ENCODE assay signal across 21 cellular contexts in genomic region chr3:64003589-64003988, GRCh38. TPM values are rescaled to one million over a fixed set of nuclear protein-coding genes. Genes with fewer than 3 reads are reported as not detected.
DNase-seq lines count a peak whose midpoint lies in the region; ATAC-seq and TF ChIP-seq lines count a peak whose summit lies in the region.
"Had no signal": no experiment of that assay in that cellular context is flagged by ENCODE, and none has a peak within 500 bp of the region (broad histone marks: within the 10 kb centered on the region; RNA-seq: fewer than 3 reads in every experiment).

No MANE protein-coding gene starts in this region.

- H3K4me3 Mint-ChIP-seq in activated naive CD4-positive, alpha-beta T cell treated with anti-CD3 and anti-CD28 coated beads for 36 hours: no peak overlapping the region
- H3K4me3 Mint-ChIP-seq in CD8-positive, alpha-beta T cell: no peak overlapping the region
- H3K4me3 Mint-ChIP-seq in activated CD8-positive, alpha-beta memory T cell treated with anti-CD3 and anti-CD28 coated beads, Interleukin-2, amount 10 ng/mL, durations not matched to agents 7 days and 5 days: no peak overlapping the region
- H3K4me3 Mint-ChIP-seq: CD14-positive monocyte; CD4-positive, alpha-beta T cell had no signal

- peaks cover 13% of the 10 kb centered on the region for H3K4me1 Mint-ChIP-seq in activated naive CD4-positive, alpha-beta T cell treated with anti-CD3 and anti-CD28 coated beads for 36 hours (ENCODE audit: low read depth)
- peaks cover 19% of the 10 kb centered on the region for H3K4me1 Mint-ChIP-seq in CD8-positive, alpha-beta T cell (ENCODE audit: low read depth)
- H3K4me1 Mint-ChIP-seq in activated CD8-positive, alpha-beta memory T cell treated with anti-CD3 and anti-CD28 coated beads, Interleukin-2, amount 10 ng/mL, durations not matched to agents 7 days and 5 days: peaks cover 4% of the 10 kb centered on the region

- peaks cover 68% of the 10 kb centered on the region for H3K36me3 ChIP-seq in CD8-positive, alpha-beta T cell (ENCODE audit: insufficient read depth, low read length)
- H3K36me3 ChIP-seq in body of pancreas (replicated peaks in 1 of 2; ENCODE audit: insufficient read depth in 1 of 2, low read depth in 2 of 2): peaks cover 0 to 10% of the 10 kb centered on the region in 2 donors

- H3K27me3 Mint-ChIP-seq in activated naive CD4-positive, alpha-beta T cell treated with anti-CD3 and anti-CD28 coated beads for 36 hours (ENCODE audit: low read depth): no peaks in the 10 kb centered on the region
- H3K27me3 Mint-ChIP-seq in CD8-positive, alpha-beta T cell (ENCODE audit: low read depth): no peaks in the 10 kb centered on the region
- H3K27me3 Mint-ChIP-seq in activated CD8-positive, alpha-beta memory T cell treated with anti-CD3 and anti-CD28 coated beads, Interleukin-2, amount 10 ng/mL, durations not matched to agents 7 days and 5 days: no peaks in the 10 kb centered on the region
- H3K27me3 Mint-ChIP-seq: CD4-positive, alpha-beta T cell had no signal

- H3K4me1 ChIP-seq in CD8-positive, alpha-beta T cell (ENCODE audit: insufficient read depth, low read length): no peaks in the 10 kb centered on the region
- peaks cover 87% of the 10 kb centered on the region for H3K4me1 ChIP-seq in body of pancreas
- H3K4me1 ChIP-seq: A549, BE2C, Caco-2 had no signal

- no peak overlapping the region for H3K27ac ChIP-seq in CD8-positive, alpha-beta T cell (ENCODE audit: low read depth, low read length)
- H3K27ac ChIP-seq in body of pancreas: peak overlapping the region; percentile 4 to 87 (median 36)
- H3K27ac ChIP-seq: A549; BLaER1 treated with 17β-estradiol and CSF1 and Interleukin-3, amounts not matched to agents 10 nM and 100 nM; GM23248 had no signal

- CTCF ChIA-PET in activated naive CD4-positive, alpha-beta T cell treated with anti-CD3 and anti-CD28 coated beads for 36 hours (lab: Charles Lee): interaction anchor here (0.6 to 1.9 kb wide), 5 partner anchors 9 to 42 kb away, joined by 3 to 13 read pairs (median 3); no protein-coding TSS in a partner anchor
- CTCF ChIA-PET in CD8-positive, alpha-beta T cell (lab: Charles Lee): interaction anchor here (0.9 to 2.6 kb wide), 3 partner anchors 9 to 42 kb away, joined by 4 to 16 read pairs (median 12); partner anchors contain the start of gene PSMD6
- CTCF ChIA-PET in activated CD8-positive, alpha-beta memory T cell treated with anti-CD3 and anti-CD28 coated beads, Interleukin-2, amount 10 ng/mL, durations not matched to agents 7 days and 5 days (lab: Charles Lee): interaction anchor here (1.0 to 1.9 kb wide), 2 partner anchors 9 to 20 kb away, joined by 4 to 8 read pairs; partner anchors contain the start of gene PSMD6

- TF ChIP-seq POLR2A in body of pancreas (IDR thresholded peaks at IDR 0.05): no peak

- H3K4me3 ChIP-seq in CD8-positive, alpha-beta T cell (ENCODE audit: low read depth, low read length): no peak overlapping the region
- no peak overlapping the region for H3K4me3 ChIP-seq in body of pancreas
- H3K4me3 ChIP-seq: A549; BLaER1 treated with 17β-estradiol and CSF1 and Interleukin-3, amounts not matched to agents 10 nM and 100 nM; GM23248 had no signal

- H3K9me3 ChIP-seq in CD8-positive, alpha-beta T cell (ENCODE audit: low read length): no peaks in the 10 kb centered on the region
- peaks cover 0 to 4% (median 0%) of the 10 kb centered on the region in 3 donors for H3K9me3 ChIP-seq in body of pancreas
- H3K9me3 ChIP-seq: A549; BE2C; BLaER1 treated with 17β-estradiol and CSF1 and Interleukin-3, amounts not matched to agents 10 nM and 100 nM; Caco-2 had no signal

- H3K27me3 ChIP-seq in CD8-positive, alpha-beta T cell (ENCODE audit: insufficient read depth, low read length): no peaks in the 10 kb centered on the region
- no peaks in the 10 kb centered on the region for H3K27me3 ChIP-seq in body of pancreas
- H3K27me3 ChIP-seq: BE2C; BLaER1 treated with 17β-estradiol and CSF1 and Interleukin-3, amounts not matched to agents 10 nM and 100 nM had no signal

- POLR2A ChIA-PET in CD8-positive, alpha-beta T cell (lab: Charles Lee): interaction anchor here (0.9 to 2.6 kb wide), 3 partner anchors 15 to 35 kb away, joined by 3 to 10 read pairs (median 4); no protein-coding TSS in a partner anchor

- ATAC-seq in CD8-positive, alpha-beta T cell: no peak
- ATAC-seq in body of pancreas (no peak), HG02973 (IDR thresholded peaks at IDR 0.05; ENCODE audit: unreplicated experiment) (no peak)
- ATAC-seq in activated CD8-positive, alpha-beta memory T cell treated with anti-CD3 and anti-CD28 coated beads, Interleukin-2, amount 10 ng/mL, durations not matched to agents 7 days and 5 days: no peak
- ATAC-seq: A549 had no signal

- no peak for TF ChIP-seq CTCF in CD8-positive, alpha-beta T cell (IDR thresholded peaks at IDR 0.05)
- no peak for TF ChIP-seq CTCF in body of pancreas (IDR thresholded peaks at IDR 0.05)

- H3K9me3 Mint-ChIP-seq in activated naive CD4-positive, alpha-beta T cell treated with anti-CD3 and anti-CD28 coated beads for 36 hours: no peaks in the 10 kb centered on the region
- H3K9me3 Mint-ChIP-seq in CD8-positive, alpha-beta T cell: no peaks in the 10 kb centered on the region
- H3K9me3 Mint-ChIP-seq in activated CD8-positive, alpha-beta memory T cell treated with anti-CD3 and anti-CD28 coated beads, Interleukin-2, amount 10 ng/mL, durations not matched to agents 7 days and 5 days (ENCODE audit: low read depth): no peaks in the 10 kb centered on the region
- H3K9me3 Mint-ChIP-seq: CD14-positive monocyte; CD4-positive, alpha-beta T cell had no signal

- WGBS in body of pancreas, 2 donors: 10 to 11% methylated on average over 2 of the region's 2 CpGs

- intact Hi-C loops in activated naive CD4-positive, alpha-beta T cell treated with anti-CD3 and anti-CD28 coated beads for 36 hours (cut with micrococcal nuclease): no loop called here
- intact Hi-C loops in CD8-positive, alpha-beta T cell (cut with DNase I, micrococcal nuclease): no loop called here
- intact Hi-C loops in body of pancreas (cut with DNase I): no loop called here

- H3K36me3 Mint-ChIP-seq in activated naive CD4-positive, alpha-beta T cell treated with anti-CD3 and anti-CD28 coated beads for 36 hours (ENCODE audit: low read depth): peaks cover 22% of the 10 kb centered on the region
- H3K36me3 Mint-ChIP-seq in CD8-positive, alpha-beta T cell: peaks cover 51% of the 10 kb centered on the region
- peaks cover 23% of the 10 kb centered on the region for H3K36me3 Mint-ChIP-seq in activated CD8-positive, alpha-beta memory T cell treated with anti-CD3 and anti-CD28 coated beads, Interleukin-2, amount 10 ng/mL, durations not matched to agents 7 days and 5 days

- DNase-seq in activated naive CD4-positive, alpha-beta T cell treated with anti-CD3 and anti-CD28 coated beads for 36 hours: no peak
- no peak for DNase-seq in activated naive CD4-positive, alpha-beta T cell treated with Interleukin-2 at 50 U/mL for 16 hours
- DNase-seq in CD8-positive, alpha-beta T cell: no peak
- DNase-seq in body of pancreas: no peak
- DNase-seq in NCI-H526 treated with DMSO at 0.1 percent for 48 hours (lab: John Stamatoyannopoulos, UW): no peak
- no peak for DNase-seq in activated CD8-positive, alpha-beta memory T cell treated with anti-CD3 and anti-CD28 coated beads, Interleukin-2, amount 10 ng/mL, durations not matched to agents 7 days and 5 days
- DNase-seq: 8988T; ACHN; AML-193; BE2C; Caco-2; CD4-positive, alpha-beta T cell; DMS153; DND-41; GM23248; H7; HCEC 1CT had no signal

- H3K27ac Mint-ChIP-seq in activated naive CD4-positive, alpha-beta T cell treated with anti-CD3 and anti-CD28 coated beads for 36 hours: peak overlapping the region; percentile 33
- H3K27ac Mint-ChIP-seq in CD8-positive, alpha-beta T cell: peak overlapping the region; percentile 1
- H3K27ac Mint-ChIP-seq in activated CD8-positive, alpha-beta memory T cell treated with anti-CD3 and anti-CD28 coated beads, Interleukin-2, amount 10 ng/mL, durations not matched to agents 7 days and 5 days: no peak overlapping the region
- H3K27ac Mint-ChIP-seq: CD4-positive, alpha-beta T cell had no signal

RNA-seq across cellular contexts. Expression of gene PSMD6, which starts 19.7 kb away (rescaled TPM):
- total RNA-seq in activated naive CD4-positive, alpha-beta T cell treated with anti-CD3 and anti-CD28 coated beads for 36 hours: 100 to 1,000 TPM; 101 to 103 TPM
- total RNA-seq in CD8-positive, alpha-beta T cell: 100 to 1,000 TPM; 134 to 138 TPM
- total RNA-seq in body of pancreas: 10 to 100 TPM; 88.7 to 98.3 TPM
- total RNA-seq in activated CD8-positive, alpha-beta memory T cell treated with anti-CD3 and anti-CD28 coated beads, Interleukin-2, amount 10 ng/mL, durations not matched to agents 7 days and 5 days: 10 to 100 TPM; 68.0 to 94.9 TPM
